Comparison of ENCODE assay signal across 7 cellular contexts in the genomic region with DNA sequence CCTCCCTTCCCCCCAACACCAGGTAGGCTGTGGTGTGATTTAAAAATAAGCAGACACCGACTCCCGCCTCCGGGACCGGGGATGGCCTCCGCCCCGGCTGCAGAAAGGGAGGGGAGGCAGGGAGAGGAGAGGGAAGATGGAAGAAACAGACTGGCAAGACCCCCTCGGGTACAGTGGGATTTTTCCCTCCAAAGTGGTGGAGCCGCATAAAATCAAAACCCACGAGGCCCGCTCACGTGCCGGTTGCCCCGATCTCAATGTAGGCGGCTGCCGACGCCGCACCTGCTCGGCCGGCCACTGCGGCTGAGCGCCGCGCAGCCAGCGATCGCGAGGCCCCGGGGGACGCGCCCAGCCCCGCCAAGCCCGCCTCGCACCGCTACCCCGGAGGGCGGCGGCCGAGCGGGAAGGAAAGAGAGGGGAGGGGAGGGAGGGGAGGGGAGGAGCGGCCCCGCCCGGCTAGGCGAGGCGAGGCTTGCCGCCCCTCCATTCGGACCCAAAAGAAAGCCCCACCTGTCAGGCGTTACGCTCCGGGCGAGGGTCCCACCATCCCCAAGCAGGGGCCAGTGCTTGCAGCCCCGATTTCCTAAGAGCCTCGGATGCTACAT. TPM values are rescaled to one million over a fixed set of nuclear protein-coding genes. Genes with fewer than 3 reads are reported as not detected.
DNase-seq lines count a peak whose midpoint lies in the region; ATAC-seq and TF ChIP-seq lines count a peak whose summit lies in the region.

No MANE protein-coding gene starts in this region.

- peak; percentile 53 for ATAC-seq in memory B cell (ENCODE audit: low read depth)
- ATAC-seq in upper lobe of right lung, result peak; percentile 37
- no peak for ATAC-seq in GM21367 (IDR thresholded peaks at IDR 0.05; ENCODE audit: unreplicated experiment)

- CTCF ChIA-PET in RWPE1 (lab: Yijun Ruan, JAX), result interaction anchor here (0.7 to 1.1 kb wide), 2 partner anchors 22 to 329 kb away, joined by 3 read pairs; no protein-coding TSS in a partner anchor

- H3K36me3 ChIP-seq in upper lobe of right lung, result no peaks in the 10 kb centered on the region

- H3K27me3 Mint-ChIP-seq in memory B cell, result peaks cover 4% of the 10 kb centered on the region

- DNase-seq in GM20000 (ENCODE audit: low spot score) (peak; percentile 48), NCI-H226 (peak; percentile 6), astrocyte of the hippocampus (ENCODE audit: low read depth, low spot score) (peak; percentile 53), memory B cell (ENCODE audit: low spot score in 2 of 2) (peak in 1 of 2 donors; percentile 32), upper lobe of right lung (no peak), RWPE1 (ENCODE audit: low spot score) (no peak)

- peaks cover 13% of the 10 kb centered on the region for H3K4me1 Mint-ChIP-seq in memory B cell

- intact Hi-C loops in upper lobe of right lung (cut with DNase I), result no loop called here

- no peaks in the 10 kb centered on the region for H3K9me3 Mint-ChIP-seq in memory B cell

- POLR2A ChIA-PET in RWPE1 (lab: Yijun Ruan, JAX; ENCODE audit: low non-redundant PET), result no interaction called here

- TF ChIP-seq CTCF in GM20000 (IDR thresholded peaks at IDR 0.05; ENCODE audit: extremely low read depth, missing control alignments) (no peak), upper lobe of right lung (IDR thresholded peaks at IDR 0.05) (no peak), RWPE1 (conservative IDR thresholded peaks at IDR 0.05; ENCODE audit: low read depth) (no peak)

- no peak overlapping the region for H3K27ac ChIP-seq in upper lobe of right lung
- H3K27ac ChIP-seq in RWPE1, result no peak overlapping the region

- peak overlapping the region; percentile 94 for H3K4me3 Mint-ChIP-seq in memory B cell

- peaks cover 16% of the 10 kb centered on the region for H3K4me1 ChIP-seq in upper lobe of right lung

- peak overlapping the region; percentile 90 for H3K27ac Mint-ChIP-seq in memory B cell

- peak overlapping the region; percentile 46 for H3K4me3 ChIP-seq in upper lobe of right lung

- H3K9me3 ChIP-seq in upper lobe of right lung, result no peaks in the 10 kb centered on the region

- H3K27me3 ChIP-seq in upper lobe of right lung, result peaks cover 51% of the 10 kb centered on the region

- no peaks in the 10 kb centered on the region for H3K36me3 Mint-ChIP-seq in memory B cell

RNA-seq across cellular contexts. Expression of gene ADD2, which starts 0.8 kb away (rescaled TPM):
- 1.4 TPM for total RNA-seq in upper lobe of right lung

RNA-seq across cellular contexts. Expression of gene FIGLA, which starts 23.2 kb away (rescaled TPM):
- not detected for total RNA-seq in upper lobe of right lung

RNA-seq across cellular contexts. Expression of gene CLEC4F, which starts 53.2 kb away (rescaled TPM):
- total RNA-seq in upper lobe of right lung, result 1.2 TPM

Comparison
In these comparisons a context has a peak if more than half of its experiments do, and no peak if none do; other contexts are left out.
1. DNase-seq: peak in GM20000 (single experiment), NCI-H226 (single experiment) and astrocyte of the hippocampus (single experiment); none in upper lobe of right lung (single experiment) and RWPE1 (single experiment).